Comparison of ENCODE assay signal across 10 cellular contexts in the genomic region with DNA sequence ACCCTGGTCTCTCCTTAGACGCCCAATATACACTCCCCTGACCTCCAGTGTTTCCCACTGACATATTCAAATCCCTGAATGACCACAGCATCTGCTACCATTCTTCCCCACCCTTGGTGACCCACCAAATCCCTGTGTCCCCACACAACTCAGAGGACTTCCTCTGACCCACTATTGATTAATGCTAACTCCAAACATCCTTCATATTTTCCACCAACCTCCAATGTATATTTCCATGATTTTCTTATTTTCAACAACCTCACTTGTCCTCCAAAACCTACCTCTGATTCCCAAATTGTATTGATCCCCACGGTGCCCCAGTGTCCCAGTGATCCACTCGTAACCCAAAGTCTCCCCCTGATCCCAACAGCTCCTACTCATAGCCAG. TPM values are rescaled to one million over a fixed set of nuclear protein-coding genes. Genes with fewer than 3 reads are reported as not detected.
DNase-seq lines count a peak whose midpoint lies in the region; ATAC-seq and TF ChIP-seq lines count a peak whose summit lies in the region.
"Had no signal": no experiment of that assay in that cellular context is flagged by ENCODE, and none has a peak within 500 bp of the region (broad histone marks: within the 10 kb centered on the region; RNA-seq: fewer than 3 reads in every experiment).

No MANE protein-coding gene starts in this region.

- no peaks in the 10 kb centered on the region for H3K9me2 ChIP-seq in hepatocyte (replicated peaks; ENCODE audit: insufficient read depth)

- H3K4me1 Mint-ChIP-seq in progenitor cell of endocrine pancreas (ENCODE audit: low read depth) = peaks cover 19% of the 10 kb centered on the region

- peak overlapping the region; percentile 1 for H3K27ac Mint-ChIP-seq in progenitor cell of endocrine pancreas

- DNase-seq in GM06990 (ENCODE audit: extremely low read depth, insufficient read length) (no peak), NB4 (ENCODE audit: low read depth) (no peak), progenitor cell of endocrine pancreas (ENCODE audit: low spot score, unreplicated experiment) (no peak), hepatocyte (ENCODE audit: low spot score) (no peak), aorta (no peak)

- peaks cover 35% of the 10 kb centered on the region for H3K79me2 ChIP-seq in hepatocyte

- no peak overlapping the region for H2AFZ ChIP-seq in hepatocyte

- 59 to 60% methylated on average over 3 of the region's 3 CpGs for WGBS in ectodermal cell, 2 experiments
- WGBS in hepatocyte (ENCODE audit: low lambda C conversion rate, missing lambda C conversion rate) = 43% methylated on average over 3 of the region's 3 CpGs
- 39 to 41% methylated on average over 3 of the region's 3 CpGs for WGBS in aorta, 2 donors

- H3K27me3 ChIP-seq in GM06990 (replicated peaks; ENCODE audit: control insufficient read depth, insufficient read depth, low read length) (no peaks in the 10 kb centered on the region), ectodermal cell (ENCODE audit: control insufficient read depth, insufficient read depth, low read length, poor library complexity, severe bottlenecking) (no peaks in the 10 kb centered on the region), hepatocyte (no peaks in the 10 kb centered on the region), aorta (ENCODE audit: control insufficient read depth in 1 of 2, insufficient read depth in 2 of 2, low read length in 1 of 2) (no peaks in the 10 kb centered on the region)

- no peak for TF ChIP-seq CTCF in GM06990 (IDR thresholded peaks at IDR 0.05; ENCODE audit: insufficient read depth, low read length, poor library complexity, severe bottlenecking)
- no peak for TF ChIP-seq CTCF in NB4 (IDR thresholded peaks at IDR 0.05; ENCODE audit: low read depth, low read length)
- no peak for TF ChIP-seq CTCF in progenitor cell of endocrine pancreas (IDR thresholded peaks at IDR 0.05; ENCODE audit: unreplicated experiment)
- no peak for TF ChIP-seq CTCF in hepatocyte (IDR thresholded peaks at IDR 0.05; ENCODE audit: poor library complexity)

- no peak for TF ChIP-seq POLR2A in NB4 (IDR thresholded peaks at IDR 0.05; ENCODE audit: extremely low read depth, insufficient read length)

- H3K27ac ChIP-seq in ectodermal cell (ENCODE audit: insufficient read depth, low read depth, low read length, poor library complexity, severe bottlenecking) (peak overlapping the region; percentile 11), hepatocyte (no peak overlapping the region), aorta (ENCODE audit: low read depth in 1 of 2, low read length in 2 of 2) (no peak overlapping the region)

- peaks cover 4% of the 10 kb centered on the region for H3K4me1 ChIP-seq in ectodermal cell (ENCODE audit: control insufficient read depth, insufficient read depth, low read length)
- H3K4me1 ChIP-seq in hepatocyte (ENCODE audit: insufficient read depth) = no peaks in the 10 kb centered on the region
- H3K4me1 ChIP-seq in aorta (ENCODE audit: control insufficient read depth in 1 of 2, insufficient read depth in 2 of 2, low read length in 2 of 2) = no peaks in the 10 kb centered on the region

- H3K27me3 Mint-ChIP-seq in progenitor cell of endocrine pancreas = peaks cover 4% of the 10 kb centered on the region

- H3K36me3 ChIP-seq in GM06990 (ENCODE audit: control insufficient read depth, insufficient read depth, low read length) (peaks cover 9% of the 10 kb centered on the region), ectodermal cell (ENCODE audit: control insufficient read depth, insufficient read depth, low read length) (peaks cover 14% of the 10 kb centered on the region), hepatocyte (replicated peaks; ENCODE audit: insufficient read depth, low read depth) (no peaks in the 10 kb centered on the region), aorta (ENCODE audit: control insufficient read depth in 1 of 2, insufficient read depth in 2 of 2, low read length in 1 of 2) (no peaks in the 10 kb centered on the region)

- H4K20me1 ChIP-seq in hepatocyte (ENCODE audit: insufficient read depth, poor library complexity, severe bottlenecking) = peaks cover 5% of the 10 kb centered on the region

- peak overlapping the region; percentile 71 for H3K4me3 Mint-ChIP-seq in progenitor cell of endocrine pancreas (ENCODE audit: low read depth)

- peaks cover 9% of the 10 kb centered on the region for H3K36me3 Mint-ChIP-seq in progenitor cell of endocrine pancreas (ENCODE audit: insufficient read depth)

- H3K9me3 ChIP-seq in ectodermal cell (ENCODE audit: control insufficient read depth, low read length) (no peaks in the 10 kb centered on the region), hepatocyte (ENCODE audit: low read depth) (no peaks in the 10 kb centered on the region), aorta (ENCODE audit: control insufficient read depth, low read length) (no peaks in the 10 kb centered on the region)

- ATAC-seq in HG02588 (IDR thresholded peaks at IDR 0.05; ENCODE audit: unreplicated experiment) (no peak), aorta (ENCODE audit: low FRiP score) (no peak), HG02870 (IDR thresholded peaks at IDR 0.05; ENCODE audit: unreplicated experiment) (no peak)

- no peaks in the 10 kb centered on the region for H3K9me3 Mint-ChIP-seq in progenitor cell of endocrine pancreas (ENCODE audit: low read depth)

- intact Hi-C loops in aorta (cut with DNase I) = no loop called here

- H3K4me3 ChIP-seq in GM06990 (replicated peaks; ENCODE audit: low read depth, low read length) (0 out of 2 replicates have a peak overlapping the region, but pooled peaks have one; percentile 35), NB4 (ENCODE audit: low read depth, low read length) (peak overlapping the region; percentile 42), ectodermal cell (ENCODE audit: insufficient read depth, low read depth, low read length) (no peak overlapping the region), hepatocyte (no peak overlapping the region), aorta (ENCODE audit: low read length in 2 of 2) (no peak overlapping the region)

- no peak overlapping the region for H3K4me2 ChIP-seq in hepatocyte

RNA-seq across cellular contexts. Expression of gene DMWD, which starts 0.5 kb away (rescaled TPM):
- polyA plus RNA-seq in ectodermal cell (2013, experiment 1 of 4) = 56.5 TPM
- 65.6 TPM for polyA plus RNA-seq in ectodermal cell (2013, experiment 2 of 4)
- 55.3 TPM for polyA plus RNA-seq in ectodermal cell (2013, experiment 3 of 4)
- polyA plus RNA-seq in ectodermal cell (2013, experiment 4 of 4) = 59.6 TPM
- total RNA-seq in progenitor cell of endocrine pancreas = 99.4 and 108 TPM in 2 replicates
- 18.3 and 23.7 TPM in 2 replicates for total RNA-seq in hepatocyte
- 70.1 and 95.8 TPM in 2 replicates for polyA plus RNA-seq in hepatocyte
- 10 to 100 TPM; 70.7 TPM for total RNA-seq in aorta
- polyA plus RNA-seq in aorta = 10 to 100 TPM; 20.9 to 62.2 TPM

RNA-seq across cellular contexts. Expression of gene DMPK, which starts 10.9 kb away (rescaled TPM):
- polyA plus RNA-seq in ectodermal cell (2013, experiment 1 of 4) = 61.0 TPM
- polyA plus RNA-seq in ectodermal cell (2013, experiment 2 of 4) = 62.9 TPM
- polyA plus RNA-seq in ectodermal cell (2013, experiment 3 of 4) = 46.2 TPM
- polyA plus RNA-seq in ectodermal cell (2013, experiment 4 of 4) = 56.1 TPM
- 117 and 122 TPM in 2 replicates for total RNA-seq in progenitor cell of endocrine pancreas
- 25.2 and 71.4 TPM in 2 replicates for total RNA-seq in hepatocyte
- polyA plus RNA-seq in hepatocyte = 46.0 and 60.7 TPM in 2 replicates
- 100 to 1,000 TPM; 155 to 215 TPM for total RNA-seq in aorta
- 100 to 1,000 TPM; 139 to 408 TPM for polyA plus RNA-seq in aorta

RNA-seq across cellular contexts. Expression of gene RSPH6A, which starts 21.9 kb away (rescaled TPM):
- polyA plus RNA-seq in ectodermal cell (2013, experiment 1 of 4) = not detected
- not detected for polyA plus RNA-seq in ectodermal cell (2013, experiment 2 of 4)
- not detected for polyA plus RNA-seq in ectodermal cell (2013, experiment 3 of 4)
- polyA plus RNA-seq in ectodermal cell (2013, experiment 4 of 4) = 0.08 TPM
- total RNA-seq in progenitor cell of endocrine pancreas = 0.42 and 0.48 TPM in 2 replicates
- 0.12 TPM in 1 of 2 replicates, not detected in the other for total RNA-seq in hepatocyte
- not detected in 2 replicates for polyA plus RNA-seq in hepatocyte
- total RNA-seq in aorta = under 1 TPM; 0.15 to 0.23 TPM
- not detected for polyA plus RNA-seq in aorta
- total RNA-seq: epithelial cell of proximal tubule had no signal

RNA-seq across cellular contexts. Expression of gene SIX5, which starts 24.1 kb away (rescaled TPM):
- 54.2 TPM for polyA plus RNA-seq in ectodermal cell (2013, experiment 1 of 4)
- 53.6 TPM for polyA plus RNA-seq in ectodermal cell (2013, experiment 2 of 4)
- polyA plus RNA-seq in ectodermal cell (2013, experiment 3 of 4) = 51.7 TPM
- 55.2 TPM for polyA plus RNA-seq in ectodermal cell (2013, experiment 4 of 4)
- 36.9 and 42.3 TPM in 2 replicates for total RNA-seq in progenitor cell of endocrine pancreas
- 12.1 and 17.0 TPM in 2 replicates for total RNA-seq in hepatocyte
- 12.6 and 15.6 TPM in 2 replicates for polyA plus RNA-seq in hepatocyte
- 10 to 100 TPM; 17.8 to 27.3 TPM for total RNA-seq in aorta
- polyA plus RNA-seq in aorta = 10 to 100 TPM in 1 of 2 donors, 1 to 10 TPM in 1; 8.1 to 34.4 TPM

RNA-seq across cellular contexts. Expression of gene MEIOSIN, which starts 59.9 kb away (rescaled TPM):
- not detected for polyA plus RNA-seq in ectodermal cell (2013, experiment 1 of 4)
- not detected for polyA plus RNA-seq in ectodermal cell (2013, experiment 2 of 4)
- polyA plus RNA-seq in ectodermal cell (2013, experiment 3 of 4) = not detected
- not detected for polyA plus RNA-seq in ectodermal cell (2013, experiment 4 of 4)
- not detected in 2 replicates for total RNA-seq in progenitor cell of endocrine pancreas
- total RNA-seq in hepatocyte = not detected in 2 replicates
- not detected in 2 replicates for polyA plus RNA-seq in hepatocyte
- not detected for total RNA-seq in aorta
- not detected for polyA plus RNA-seq in aorta
- total RNA-seq: epithelial cell of proximal tubule, renal cortical epithelial cell had no signal

Comparison
In these comparisons a context has a peak if more than half of its experiments do, and no peak if none do; other contexts are left out.
1. H3K4me3 ChIP-seq: peak in GM06990 (single experiment) and NB4 (single experiment); none in ectodermal cell (single experiment), hepatocyte (single experiment) and aorta (0 of 2).